Comparison of ENCODE assay signal across 9 cellular contexts in the genomic region with DNA sequence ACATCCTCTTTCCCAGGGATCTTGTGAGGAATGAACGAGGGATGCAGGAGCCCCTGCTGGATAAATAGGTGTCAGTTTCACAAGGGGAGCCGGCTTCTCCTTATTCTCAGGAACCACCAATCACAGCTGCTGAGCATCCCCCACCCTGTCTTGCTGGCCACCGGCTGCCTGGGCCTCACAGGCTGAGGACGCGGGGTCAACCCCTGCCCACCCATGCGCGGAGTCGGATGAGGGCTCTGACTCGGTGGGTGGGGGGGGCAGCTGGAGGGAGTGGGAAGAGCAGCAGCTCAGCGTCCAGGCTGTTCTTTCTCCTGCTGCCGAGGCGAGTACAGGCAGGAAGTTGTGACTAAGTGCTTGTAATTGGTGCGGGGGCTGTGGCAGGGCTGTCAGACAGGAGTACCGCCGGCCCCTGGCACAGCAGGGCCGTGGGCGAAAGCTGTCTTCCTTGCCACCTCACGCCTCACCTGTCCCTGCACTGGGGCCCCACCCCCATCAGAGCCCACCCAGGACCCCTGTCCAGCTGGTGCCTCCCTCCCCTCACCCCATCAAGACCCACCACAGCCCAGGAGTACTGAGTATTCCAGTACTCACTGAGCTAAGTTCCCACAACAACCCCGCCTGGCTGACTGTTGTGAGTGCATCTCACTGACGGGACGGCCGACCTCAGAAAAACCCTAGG. TPM values are rescaled to one million over a fixed set of nuclear protein-coding genes. Genes with fewer than 3 reads are reported as not detected.
DNase-seq lines count a peak whose midpoint lies in the region; TF ChIP-seq lines count a peak whose summit lies in the region.
"Had no signal": no experiment of that assay in that cellular context is flagged by ENCODE, and none has a peak within 500 bp of the region (broad histone marks: within the 10 kb centered on the region; RNA-seq: fewer than 3 reads in every experiment).

No MANE protein-coding gene starts in this region.

- intact Hi-C loops in stomach (cut with DNase I; ENCODE audit: low total_unique reads) (no loop called here), tibial artery (cut with DNase I; ENCODE audit: low total_unique reads) (no loop called here)

- H3K4me1 ChIP-seq in NT2/D1 (ENCODE audit: insufficient read depth, insufficient read length) (peaks cover 28% of the 10 kb centered on the region), skeletal muscle satellite cell (ENCODE audit: control insufficient read depth, insufficient read depth, low read length) (peaks cover 32% of the 10 kb centered on the region), stomach (peaks cover 0 to 15% (median 10%) of the 10 kb centered on the region in 4 donors), tibial artery (peaks cover 0 to 11% (median 7%) of the 10 kb centered on the region in 4 donors)

- H3K9ac ChIP-seq in NT2/D1 (ENCODE audit: insufficient read length, low read depth) (peak overlapping the region; percentile 38), skeletal muscle satellite cell (ENCODE audit: low read depth, low read length) (peak overlapping the region; percentile 63)

- DNase-seq in DMS153 treated with DMSO at 0.1 percent for 48 hours (lab: John Stamatoyannopoulos, UW; ENCODE audit: unreplicated experiment) (peak; percentile 16), DMS153 (lab: John Stamatoyannopoulos, UW) (no peak), NT2/D1 (ENCODE audit: low read depth, low spot score) (peak; percentile 39), fibroblast of peridontal ligament (ENCODE audit: extremely low read depth) (peak; percentile 48), stomach (no peak), tibial artery (no peak)
- DNase-seq in activated T-cell treated with anti-CD3 and anti-CD28 coated beads, Interleukin-2, amount 50 U/mL, for 1 hour: peak; percentile 62

- TF ChIP-seq EP300 in stomach (IDR thresholded peaks at IDR 0.05): no peak

- H3K4me3 ChIP-seq in NT2/D1 (ENCODE audit: insufficient read length, low read depth) (peak overlapping the region; percentile 27), skeletal muscle satellite cell (ENCODE audit: low read length) (peak overlapping the region; percentile 19), stomach (no peak overlapping the region), tibial artery (no peak overlapping the region)

- peak overlapping the region; percentile 68 for H3K4me2 ChIP-seq in skeletal muscle satellite cell (ENCODE audit: low read length)

- H3K27ac ChIP-seq in stomach: no peak overlapping the region
- H3K27ac ChIP-seq in tibial artery: no peak overlapping the region
- H3K27ac ChIP-seq: 22Rv1 had no signal

- no peaks in the 10 kb centered on the region for H3K36me3 ChIP-seq in NT2/D1 (ENCODE audit: insufficient read depth, insufficient read length, low read length)
- no peaks in the 10 kb centered on the region for H3K36me3 ChIP-seq in skeletal muscle satellite cell (ENCODE audit: insufficient read depth, low read length)
- H3K36me3 ChIP-seq in stomach: no peaks in the 10 kb centered on the region
- H3K36me3 ChIP-seq in tibial artery: no peaks in the 10 kb centered on the region

- WGBS in stomach, 5 donors: 5 to 13% (median 10%) methylated on average over 14 to 22 of the region's 22 CpGs

- no peaks in the 10 kb centered on the region for H3K9me3 ChIP-seq in NT2/D1 (ENCODE audit: insufficient read depth, low read length)
- H3K9me3 ChIP-seq in skeletal muscle satellite cell (replicated peaks; ENCODE audit: low read length): no peaks in the 10 kb centered on the region
- no peaks in the 10 kb centered on the region for H3K9me3 ChIP-seq in stomach
- H3K9me3 ChIP-seq in tibial artery: no peaks in the 10 kb centered on the region

- peaks cover 7% of the 10 kb centered on the region for H3K27me3 ChIP-seq in NT2/D1 (ENCODE audit: insufficient read depth, insufficient read length)
- no peaks in the 10 kb centered on the region for H3K27me3 ChIP-seq in skeletal muscle satellite cell (ENCODE audit: control insufficient read depth, insufficient read depth, low read length)
- H3K27me3 ChIP-seq in stomach: peaks cover 0 to 42% (median 5%) of the 10 kb centered on the region in 3 donors
- H3K27me3 ChIP-seq in tibial artery: peaks cover 0 to 37% of the 10 kb centered on the region in 2 donors

- TF ChIP-seq CTCF in stomach (IDR thresholded peaks at IDR 0.05) (no peak), tibial artery (IDR thresholded peaks at IDR 0.05) (no peak)

- TF ChIP-seq POLR2A in stomach (IDR thresholded peaks at IDR 0.05): no peak

RNA-seq across cellular contexts. Expression of gene DPEP1, which starts 11.0 kb away (rescaled TPM):
- total RNA-seq in skeletal muscle satellite cell (2012; rRNA removed): not detected in 2 replicates
- total RNA-seq in stomach: 10 to 100 TPM in 1 of 5 donors, 1 to 10 TPM in 1, under 1 TPM in 1, not detected in 2; 0.58 to 12.3 (median 4.8) TPM
- 1 to 10 TPM in 1 of 3 donors, under 1 TPM in 2; 0.23 to 1.4 (median 0.62) TPM for polyA plus RNA-seq in stomach

RNA-seq across cellular contexts. Expression of gene CPNE7, which starts 26.9 kb away (rescaled TPM):
- total RNA-seq in skeletal muscle satellite cell (2012; rRNA removed): 30.9 and 32.1 TPM in 2 replicates
- 1 to 10 TPM in 4 of 5 donors, not detected in 1; 1.6 to 6.2 (median 1.9) TPM for total RNA-seq in stomach
- polyA plus RNA-seq in stomach: 1 to 10 TPM in 2 of 3 donors, under 1 TPM in 1; 0.92 to 3.8 (median 1.3) TPM

RNA-seq across cellular contexts. Expression of gene RPL13, which starts 41.9 kb away (rescaled TPM):
- total RNA-seq in skeletal muscle satellite cell (2012; rRNA removed): 2,818 and 3,730 TPM in 2 replicates
- 1,000 to 10,000 TPM; 2,053 to 4,705 (median 3,295) TPM for total RNA-seq in stomach
- polyA plus RNA-seq in stomach: over 10,000 TPM in 1 of 3 donors, 1,000 to 10,000 TPM in 2; 7,322 to 10,054 (median 9,037) TPM

RNA-seq across cellular contexts. Expression of gene CHMP1A, which starts 55.1 kb away (rescaled TPM):
- 107 and 111 TPM in 2 replicates for total RNA-seq in skeletal muscle satellite cell (2012; rRNA removed)
- total RNA-seq in stomach: 100 to 1,000 TPM in 1 of 5 donors, 10 to 100 TPM in 4; 20.1 to 146 (median 61.7) TPM
- 100 to 1,000 TPM in 1 of 3 donors, 10 to 100 TPM in 2; 56.4 to 106 (median 62.1) TPM for polyA plus RNA-seq in stomach

RNA-seq across cellular contexts. Expression of gene SPATA33, which starts 55.2 kb away (rescaled TPM):
- total RNA-seq in skeletal muscle satellite cell (2012; rRNA removed): 1.3 and 2.8 TPM in 2 replicates
- total RNA-seq in stomach: 100 to 1,000 TPM in 1 of 5 donors, 10 to 100 TPM in 2, 1 to 10 TPM in 2; 3.2 to 181 (median 12.3) TPM
- 10 to 100 TPM in 1 of 3 donors, 1 to 10 TPM in 2; 6.4 to 21.2 (median 9.9) TPM for polyA plus RNA-seq in stomach

Comparison
In these comparisons a context has a peak if more than half of its experiments do, and no peak if none do; other contexts are left out.
1. DNase-seq: peak in DMS153 treated with DMSO at 0.1 percent for 48 hours (single experiment), NT2/D1 (single experiment), activated T-cell treated with anti-CD3 and anti-CD28 coated beads, Interleukin-2, amount 50 U/mL, for 1 hour (single experiment) and fibroblast of peridontal ligament (single experiment); none in DMS153 (single experiment), stomach (single experiment) and tibial artery (0 of 2).
2. H3K4me3 ChIP-seq: peak in NT2/D1 (single experiment) and skeletal muscle satellite cell (single experiment); none in stomach (0 of 4) and tibial artery (0 of 2).